Comparison of ENCODE assay signal across 20 cellular contexts in the genomic region with DNA sequence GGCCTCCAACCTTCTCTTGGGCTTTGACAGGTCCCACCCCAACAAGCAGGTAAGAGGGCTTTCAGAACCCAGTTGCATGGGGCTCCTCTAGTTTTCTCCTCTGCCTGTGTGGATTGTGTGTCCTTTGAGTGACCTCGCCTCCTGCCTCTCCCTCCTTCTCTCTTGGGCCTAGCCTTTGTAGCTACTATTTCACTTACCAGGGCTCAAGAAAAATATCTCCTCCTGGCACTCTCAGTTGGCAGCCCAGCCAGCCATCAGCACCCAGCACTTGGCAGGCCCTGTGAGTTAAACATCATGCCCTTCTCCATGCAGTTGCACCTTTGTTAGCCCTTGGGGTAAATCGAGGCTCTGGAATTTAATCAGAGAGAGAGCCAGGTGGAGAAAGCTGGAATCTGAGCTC. TPM values are rescaled to one million over a fixed set of nuclear protein-coding genes. Genes with fewer than 3 reads are reported as not detected.
DNase-seq lines count a peak whose midpoint lies in the region; ATAC-seq and TF ChIP-seq lines count a peak whose summit lies in the region.
"Had no signal": no experiment of that assay in that cellular context is flagged by ENCODE, and none has a peak within 500 bp of the region (broad histone marks: within the 10 kb centered on the region; RNA-seq: fewer than 3 reads in every experiment).

No MANE protein-coding gene starts in this region.

- H3K27ac ChIP-seq in breast epithelium (peak overlapping the region; percentile 48 to 75), mammary epithelial cell (ENCODE audit: insufficient read depth, low read depth, low read length) (no peak overlapping the region), thyroid gland (peak overlapping the region in 2 of 3 donors; percentile 17 to 59), gastroesophageal sphincter (peak overlapping the region in 2 of 4 donors; percentile 1 to 53), ovary (peak overlapping the region in 1 of 2 donors; percentile 29)
- H3K27ac ChIP-seq: cardiac muscle cell had no signal

- H3K4me3 ChIP-seq in breast epithelium (no peak overlapping the region), mammary epithelial cell (replicated peaks in 1 of 3; ENCODE audit: insufficient read depth in 1 of 3, low read depth in 2 of 3, low read length in 3 of 3) (no peak overlapping the region), thyroid gland (replicated peaks in 1 of 3) (no peak overlapping the region), gastroesophageal sphincter (no peak overlapping the region), ovary (no peak overlapping the region)
- H3K4me3 ChIP-seq: cardiac muscle cell, skin epidermis had no signal

- no peaks in the 10 kb centered on the region for H3K27me3 ChIP-seq in breast epithelium
- no peaks in the 10 kb centered on the region for H3K27me3 ChIP-seq in mammary epithelial cell (ENCODE audit: insufficient read depth, low read length)
- no peaks in the 10 kb centered on the region for H3K27me3 ChIP-seq in thyroid gland
- no peaks in the 10 kb centered on the region for H3K27me3 ChIP-seq in gastroesophageal sphincter
- no peaks in the 10 kb centered on the region for H3K27me3 ChIP-seq in ovary
- H3K27me3 ChIP-seq: cardiac muscle cell had no signal

- no peak overlapping the region for H3K4me3 Mint-ChIP-seq in activated naive CD8-positive, alpha-beta T cell treated with anti-CD3 and anti-CD28 coated beads, Interleukin-2, amount 50 U/mL, for 24 hours
- H3K4me3 Mint-ChIP-seq: activated CD4-positive, alpha-beta T cell treated with anti-CD3 and anti-CD28 coated beads, Interleukin-2, amount 10 ng/mL, durations not matched to agents 24 days and 14 days; CD14-positive monocyte had no signal

- dilution Hi-C loops in mammary epithelial cell (cut with HindIII; ENCODE audit: low sequenced_read_pairs), result no loop called here

- H3K4me1 ChIP-seq in breast epithelium, result peaks cover 0 to 7% of the 10 kb centered on the region in 2 donors
- no peaks in the 10 kb centered on the region for H3K4me1 ChIP-seq in mammary epithelial cell (ENCODE audit: insufficient read depth, low read length)
- H3K4me1 ChIP-seq in thyroid gland, result peaks cover 12 to 15% of the 10 kb centered on the region in 2 donors
- peaks cover 0 to 17% (median 0%) of the 10 kb centered on the region in 3 donors for H3K4me1 ChIP-seq in gastroesophageal sphincter
- peaks cover 4% of the 10 kb centered on the region for H3K4me1 ChIP-seq in ovary (ENCODE audit: insufficient read depth)

- TF ChIP-seq CTCF in breast epithelium (IDR thresholded peaks at IDR 0.05), result no peak
- no peak for TF ChIP-seq CTCF in mammary epithelial cell (conservative IDR thresholded peaks at IDR 0.05 in 1 of 2, IDR thresholded peaks at IDR 0.05 in 1 of 2; ENCODE audit: extremely low read depth in 1 of 2, insufficient read depth in 1 of 2, low read depth in 1 of 2, low read length in 2 of 2)
- TF ChIP-seq CTCF in thyroid gland (IDR thresholded peaks at IDR 0.05), result no peak
- TF ChIP-seq CTCF in gastroesophageal sphincter (IDR thresholded peaks at IDR 0.05), result no peak
- TF ChIP-seq CTCF in ovary (IDR thresholded peaks at IDR 0.05), result no peak

- H3K9me3 ChIP-seq in breast epithelium (no peaks in the 10 kb centered on the region), mammary epithelial cell (replicated peaks; ENCODE audit: insufficient read depth, low read length) (no peaks in the 10 kb centered on the region), thyroid gland (no peaks in the 10 kb centered on the region), gastroesophageal sphincter (no peaks in the 10 kb centered on the region), ovary (no peaks in the 10 kb centered on the region)

- intact Hi-C loops in breast epithelium (cut with DNase I; ENCODE audit: low total_unique reads) (no loop called here), mammary epithelial cell (cut with micrococcal nuclease) (no loop called here), thyroid gland (cut with DNase I) (no loop called here), ovary (cut with DNase I) (no loop called here)

- peaks cover 56% of the 10 kb centered on the region for H3K36me3 Mint-ChIP-seq in activated naive CD8-positive, alpha-beta T cell treated with anti-CD3 and anti-CD28 coated beads, Interleukin-2, amount 50 U/mL, for 24 hours (ENCODE audit: low read depth)

- TF ChIP-seq POLR2A in breast epithelium (IDR thresholded peaks at IDR 0.05) (no peak), thyroid gland (IDR thresholded peaks at IDR 0.05) (no peak), gastroesophageal sphincter (IDR thresholded peaks at IDR 0.05) (no peak), ovary (IDR thresholded peaks at IDR 0.05) (no peak)

- H2AFZ ChIP-seq in mammary epithelial cell (ENCODE audit: low read depth, low read length), result no peak overlapping the region

- TF ChIP-seq EP300 in gastroesophageal sphincter (IDR thresholded peaks at IDR 0.05) (no peak), ovary (IDR thresholded peaks at IDR 0.05) (no peak)

- H3K79me2 ChIP-seq in mammary epithelial cell (ENCODE audit: insufficient read depth, low read length), result no peaks in the 10 kb centered on the region

- peaks cover 53% of the 10 kb centered on the region for H3K4me1 Mint-ChIP-seq in activated naive CD8-positive, alpha-beta T cell treated with anti-CD3 and anti-CD28 coated beads, Interleukin-2, amount 50 U/mL, for 24 hours

- 50% methylated on average over 2 of the region's 2 CpGs for WGBS in mammary epithelial cell (ENCODE audit: low coverage, missing lambda C conversion rate)
- 45 to 54% methylated on average over 2 of the region's 2 CpGs for WGBS in thyroid gland, 2 donors
- WGBS in gastroesophageal sphincter (ENCODE audit: low coverage in 1 of 2), 2 donors, result 34 to 67% methylated on average over 2 of the region's 2 CpGs
- 47 to 55% (median 52%) methylated on average over 2 of the region's 2 CpGs for WGBS in ovary, 3 donors

- in situ Hi-C loops in mammary epithelial cell (cut with MboI; ENCODE audit: low sequenced_read_pairs in 2 of 2), result no loop called here

- DNase-seq in breast epithelium (ENCODE audit: low spot score in 2 of 2) (no peak), mammary epithelial cell (no peak), midbrain (lab: John Stamatoyannopoulos, UW) (peak; percentile 30), thyroid gland (peak; percentile 63 to 71), ovary (no peak), occipital lobe (lab: John Stamatoyannopoulos, UW) (no peak)
- no peak for DNase-seq in activated naive CD8-positive, alpha-beta T cell treated with anti-CD3 and anti-CD28 coated beads, Interleukin-2, amount 50 U/mL, for 24 hours
- DNase-seq: activated CD4-positive, alpha-beta T cell treated with anti-CD3 and anti-CD28 coated beads, Interleukin-2, amount 10 ng/mL, durations not matched to agents 24 days and 14 days; activated T-cell treated with anti-CD3 and anti-CD28 coated beads, Interleukin-2, amount 50 U/mL, for 1 hour; DMS153; GDM1; GOT3; NCI-H1048; NCI-H2081 treated with DMSO at 0.1 percent for 48 hours; NCI-H510A treated with DMSO at 0.1 percent for 48 hours; posterior cingulate gyrus had no signal

- H3K27me3 Mint-ChIP-seq in activated naive CD8-positive, alpha-beta T cell treated with anti-CD3 and anti-CD28 coated beads, Interleukin-2, amount 50 U/mL, for 24 hours, result no peaks in the 10 kb centered on the region
- H3K27me3 Mint-ChIP-seq: activated CD4-positive, alpha-beta T cell treated with anti-CD3 and anti-CD28 coated beads, Interleukin-2, amount 10 ng/mL, durations not matched to agents 24 days and 14 days had no signal

- H3K27ac Mint-ChIP-seq in activated naive CD8-positive, alpha-beta T cell treated with anti-CD3 and anti-CD28 coated beads, Interleukin-2, amount 50 U/mL, for 24 hours, result peak overlapping the region; percentile 8
- H3K27ac Mint-ChIP-seq: activated CD4-positive, alpha-beta T cell treated with anti-CD3 and anti-CD28 coated beads, Interleukin-2, amount 10 ng/mL, durations not matched to agents 24 days and 14 days had no signal

- no peaks in the 10 kb centered on the region for H3K9me3 Mint-ChIP-seq in activated naive CD8-positive, alpha-beta T cell treated with anti-CD3 and anti-CD28 coated beads, Interleukin-2, amount 50 U/mL, for 24 hours
- H3K9me3 Mint-ChIP-seq: activated CD4-positive, alpha-beta T cell treated with anti-CD3 and anti-CD28 coated beads, Interleukin-2, amount 10 ng/mL, durations not matched to agents 24 days and 14 days; CD14-positive monocyte had no signal

- H3K4me2 ChIP-seq in mammary epithelial cell (ENCODE audit: insufficient read depth, low read depth, low read length), result no peak overlapping the region

- CTCF ChIA-PET in mammary epithelial cell (lab: Charles Lee; ENCODE audit: low non-redundant PET), result no interaction called here

- no peak overlapping the region for H3K9ac ChIP-seq in mammary epithelial cell (ENCODE audit: insufficient read depth, low read length)

- no TSS peak for BruUV-seq in mammary epithelial cell (replicated peaks; lab: Mats Ljungman, UMichigan)

- H4K20me1 ChIP-seq in mammary epithelial cell (ENCODE audit: insufficient read depth, low read length), result no peaks in the 10 kb centered on the region

- H3K36me3 ChIP-seq in breast epithelium (no peaks in the 10 kb centered on the region), mammary epithelial cell (ENCODE audit: insufficient read depth, low read length) (no peaks in the 10 kb centered on the region), thyroid gland (no peaks in the 10 kb centered on the region), gastroesophageal sphincter (no peaks in the 10 kb centered on the region), ovary (no peaks in the 10 kb centered on the region)
- H3K36me3 ChIP-seq: cardiac muscle cell had no signal

- ATAC-seq in activated naive CD8-positive, alpha-beta T cell treated with anti-CD3 and anti-CD28 coated beads, Interleukin-2, amount 50 U/mL, for 24 hours, result no peak
- ATAC-seq in gastroesophageal sphincter, result no peak

RNA-seq across cellular contexts. Expression of a gene that starts 36.0 kb away (rescaled TPM):
- total RNA-seq in breast epithelium (10 to 100 TPM in 2 of 3 donors, 1 to 10 TPM in 1; 3.5 to 64.0 (median 50.8) TPM), mammary epithelial cell (10 to 100 TPM; 17.5 to 84.3 TPM), thyroid gland (10 to 100 TPM; 19.6 to 73.8 (median 53.6) TPM), gastroesophageal sphincter (10 to 100 TPM in 2 of 4 donors, 1 to 10 TPM in 2; 7.1 to 12.6 (median 10.6) TPM), ovary (10 to 100 TPM; 10.5 to 64.5 (median 29.8) TPM), occipital lobe (76.3 TPM)
- polyA plus RNA-seq in mammary epithelial cell (57.2 TPM), ovary (10 to 100 TPM in 1 of 2 donors, 1 to 10 TPM in 1; 2.9 to 14.9 TPM)
- polyA minus RNA-seq in mammary epithelial cell, result 210 TPM

Comparison
In these comparisons a context has a peak if more than half of its experiments do, and no peak if none do; other contexts are left out.
1. DNase-seq: peak in midbrain (single experiment) and thyroid gland (2 of 2); none in breast epithelium (0 of 2), mammary epithelial cell (single experiment), activated naive CD8-positive, alpha-beta T cell treated with anti-CD3 and anti-CD28 coated beads, Interleukin-2, amount 50 U/mL, for 24 hours (single experiment), ovary (0 of 5) and occipital lobe (single experiment).